19 cellular contexts compared by ENCODE assay signal in the genomic region with DNA sequence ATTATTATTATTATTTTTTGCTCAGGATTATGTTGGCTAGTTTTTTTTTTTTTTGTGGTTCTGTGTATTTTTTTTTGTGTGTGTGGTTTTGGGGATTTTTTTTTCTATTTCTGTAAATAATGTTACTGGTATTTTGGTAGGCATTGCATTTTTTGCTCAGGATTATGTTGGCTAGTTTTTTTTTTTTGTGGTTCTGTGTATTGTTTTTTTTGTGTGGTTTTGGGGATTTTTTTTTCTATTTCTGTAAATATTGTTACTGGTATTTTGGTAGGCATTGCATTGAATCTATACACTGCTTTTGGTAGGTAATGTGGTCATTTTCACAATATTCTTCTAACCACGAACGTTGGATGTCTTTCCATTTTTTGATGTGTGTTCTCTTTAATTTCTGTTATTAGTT. TPM values are rescaled to one million over a fixed set of nuclear protein-coding genes. Genes with fewer than 3 reads are reported as not detected.
DNase-seq lines count a peak whose midpoint lies in the region; ATAC-seq and TF ChIP-seq lines count a peak whose summit lies in the region.
"Had no signal": no experiment of that assay in that cellular context is flagged by ENCODE, and none has a peak within 500 bp of the region (broad histone marks: within the 10 kb centered on the region; RNA-seq: fewer than 3 reads in every experiment).

No MANE protein-coding gene starts in this region.

- no peak for DNase-seq in activated naive CD4-positive, alpha-beta T cell treated with anti-CD3 and anti-CD28 coated beads for 36 hours
- no peak for DNase-seq in GM23338 (ENCODE audit: low spot score)
- DNase-seq in naive thymus-derived CD8-positive, alpha-beta T cell, result no peak
- DNase-seq in DMS153 (lab: John Stamatoyannopoulos, UW), result no peak
- DNase-seq in AG08396 (ENCODE audit: low spot score), result no peak
- DNase-seq: GOT3, HCEC 1CT, KG1, MV-4-11, NCI-H1417, NCI-H187, NCI-H446, NCI-H526, OCI-M1 had no signal

- H3K27me3 Mint-ChIP-seq in activated naive CD4-positive, alpha-beta T cell treated with anti-CD3 and anti-CD28 coated beads, Interleukin-2, amount 50 U/mL, for 24 hours, result no peaks in the 10 kb centered on the region
- H3K27me3 Mint-ChIP-seq in activated naive CD4-positive, alpha-beta T cell treated with anti-CD3 and anti-CD28 coated beads for 36 hours (ENCODE audit: low read depth), result no peaks in the 10 kb centered on the region
- no peaks in the 10 kb centered on the region for H3K27me3 Mint-ChIP-seq in GM23338 (ENCODE audit: insufficient read depth, low read depth, poor library complexity)
- H3K27me3 Mint-ChIP-seq in activated T-helper 17 cell treated with anti-CD3 and anti-CD28 coated beads, Interleukin-2, amount 50 U/mL, for 72 hours, result no peaks in the 10 kb centered on the region
- H3K27me3 Mint-ChIP-seq in naive thymus-derived CD8-positive, alpha-beta T cell, result no peaks in the 10 kb centered on the region
- H3K27me3 Mint-ChIP-seq: B cell had no signal

- CTCF ChIA-PET in activated naive CD4-positive, alpha-beta T cell treated with anti-CD3 and anti-CD28 coated beads for 36 hours (lab: Charles Lee), result interaction anchor here (1.0 kb wide), 1 partner anchor 46 kb away, joined by 3 read pairs; no protein-coding TSS in a partner anchor

- no peaks in the 10 kb centered on the region for H3F3A ChIP-seq in GM23338 (replicated peaks; ENCODE audit: low read depth)

- H3K9me3 Mint-ChIP-seq in activated naive CD4-positive, alpha-beta T cell treated with anti-CD3 and anti-CD28 coated beads, Interleukin-2, amount 50 U/mL, for 24 hours, result no peaks in the 10 kb centered on the region
- peaks cover 3% of the 10 kb centered on the region for H3K9me3 Mint-ChIP-seq in activated naive CD4-positive, alpha-beta T cell treated with anti-CD3 and anti-CD28 coated beads for 36 hours
- no peaks in the 10 kb centered on the region for H3K9me3 Mint-ChIP-seq in GM23338
- peaks cover 4% of the 10 kb centered on the region for H3K9me3 Mint-ChIP-seq in activated T-helper 17 cell treated with anti-CD3 and anti-CD28 coated beads, Interleukin-2, amount 50 U/mL, for 72 hours
- no peaks in the 10 kb centered on the region for H3K9me3 Mint-ChIP-seq in naive thymus-derived CD8-positive, alpha-beta T cell

- no peak for ATAC-seq in GM23338
- ATAC-seq in activated T-helper 17 cell treated with anti-CD3 and anti-CD28 coated beads, Interleukin-2, amount 50 U/mL, for 72 hours (replicated peaks), result no peak
- ATAC-seq in naive thymus-derived CD8-positive, alpha-beta T cell, result no peak
- ATAC-seq: Right ventricle myocardium inferior had no signal

- peaks cover 48% of the 10 kb centered on the region for H4K20me1 ChIP-seq in GM23338 (replicated peaks; ENCODE audit: insufficient read depth)

- no peak overlapping the region for H3K27ac ChIP-seq in GM23338 (ENCODE audit: low read depth)

- peaks cover 18% of the 10 kb centered on the region for H3K36me3 Mint-ChIP-seq in activated naive CD4-positive, alpha-beta T cell treated with anti-CD3 and anti-CD28 coated beads, Interleukin-2, amount 50 U/mL, for 24 hours
- peaks cover 23% of the 10 kb centered on the region for H3K36me3 Mint-ChIP-seq in activated naive CD4-positive, alpha-beta T cell treated with anti-CD3 and anti-CD28 coated beads for 36 hours (ENCODE audit: low read depth)
- no peaks in the 10 kb centered on the region; the same call in 2 of the 3 replicates for H3K36me3 Mint-ChIP-seq in GM23338 (ENCODE audit: low read depth)
- peaks cover 34% of the 10 kb centered on the region for H3K36me3 Mint-ChIP-seq in activated T-helper 17 cell treated with anti-CD3 and anti-CD28 coated beads, Interleukin-2, amount 50 U/mL, for 72 hours (ENCODE audit: low read depth)
- H3K36me3 Mint-ChIP-seq in naive thymus-derived CD8-positive, alpha-beta T cell, result peaks cover 0 to 29% (median 11%) of the 10 kb centered on the region in 3 donors

- no peaks in the 10 kb centered on the region for H3K36me3 ChIP-seq in GM23338 (ENCODE audit: insufficient read depth)

- H3K4me1 ChIP-seq in GM23338 (ENCODE audit: insufficient read depth), result peaks cover 27% of the 10 kb centered on the region

- H3K9me2 ChIP-seq in GM23338 (ENCODE audit: insufficient read depth), result no peaks in the 10 kb centered on the region

- peaks cover 87% of the 10 kb centered on the region for H3K4me1 Mint-ChIP-seq in activated naive CD4-positive, alpha-beta T cell treated with anti-CD3 and anti-CD28 coated beads, Interleukin-2, amount 50 U/mL, for 24 hours
- H3K4me1 Mint-ChIP-seq in activated naive CD4-positive, alpha-beta T cell treated with anti-CD3 and anti-CD28 coated beads for 36 hours (ENCODE audit: low read depth), result peaks cover 74% of the 10 kb centered on the region
- peaks cover 39% of the 10 kb centered on the region for H3K4me1 Mint-ChIP-seq in GM23338
- H3K4me1 Mint-ChIP-seq in activated T-helper 17 cell treated with anti-CD3 and anti-CD28 coated beads, Interleukin-2, amount 50 U/mL, for 72 hours, result peaks cover 51% of the 10 kb centered on the region
- H3K4me1 Mint-ChIP-seq in naive thymus-derived CD8-positive, alpha-beta T cell, result peaks cover 43 to 92% (median 75%) of the 10 kb centered on the region in 4 donors

- no peak overlapping the region for H2AFZ ChIP-seq in GM23338

- no peak overlapping the region for H3K4me2 ChIP-seq in GM23338

- H3K27me3 ChIP-seq in GM23338 (ENCODE audit: insufficient read depth), result no peaks in the 10 kb centered on the region

- intact Hi-C loops in activated naive CD4-positive, alpha-beta T cell treated with anti-CD3 and anti-CD28 coated beads for 36 hours (cut with micrococcal nuclease), result no loop called here

- peak overlapping the region; percentile 12 for H3K4me3 Mint-ChIP-seq in activated naive CD4-positive, alpha-beta T cell treated with anti-CD3 and anti-CD28 coated beads, Interleukin-2, amount 50 U/mL, for 24 hours
- H3K4me3 Mint-ChIP-seq in activated naive CD4-positive, alpha-beta T cell treated with anti-CD3 and anti-CD28 coated beads for 36 hours, result no peak overlapping the region
- H3K4me3 Mint-ChIP-seq in GM23338, result no peak overlapping the region
- H3K4me3 Mint-ChIP-seq in activated T-helper 17 cell treated with anti-CD3 and anti-CD28 coated beads, Interleukin-2, amount 50 U/mL, for 72 hours, result peak overlapping the region; percentile 9
- peak overlapping the region in 9 of 10 donors; percentile 12 to 67 (median 44) for H3K4me3 Mint-ChIP-seq in naive thymus-derived CD8-positive, alpha-beta T cell
- H3K4me3 Mint-ChIP-seq: B cell, CD14-positive monocyte had no signal

- H3K27ac Mint-ChIP-seq in activated naive CD4-positive, alpha-beta T cell treated with anti-CD3 and anti-CD28 coated beads, Interleukin-2, amount 50 U/mL, for 24 hours, result peak overlapping the region; percentile 24
- H3K27ac Mint-ChIP-seq in activated naive CD4-positive, alpha-beta T cell treated with anti-CD3 and anti-CD28 coated beads for 36 hours, result no peak overlapping the region
- H3K27ac Mint-ChIP-seq in GM23338, result peak overlapping the region; percentile 63
- no peak overlapping the region for H3K27ac Mint-ChIP-seq in activated T-helper 17 cell treated with anti-CD3 and anti-CD28 coated beads, Interleukin-2, amount 50 U/mL, for 72 hours
- H3K27ac Mint-ChIP-seq in naive thymus-derived CD8-positive, alpha-beta T cell, result peak overlapping the region in 2 of 10 donors; percentile 10 to 68
- H3K27ac Mint-ChIP-seq: B cell had no signal

- H3K79me2 ChIP-seq in GM23338 (replicated peaks; ENCODE audit: insufficient read depth), result peaks cover 100% of the 10 kb centered on the region

- TF ChIP-seq CTCF in GM23338 (conservative IDR thresholded peaks at IDR 0.05; ENCODE audit: low read depth in 2 of 2), result no peak

- POLR2A ChIA-PET in naive thymus-derived CD8-positive, alpha-beta T cell (lab: Charles Lee), result no interaction called here

- no peak overlapping the region for H3K4me3 ChIP-seq in GM23338

TF ChIP-seq in GM23338, 12 proteins besides CTCF, POLR2A, EP300 and RAD21:
- TF ChIP-seq, protein P1, sequence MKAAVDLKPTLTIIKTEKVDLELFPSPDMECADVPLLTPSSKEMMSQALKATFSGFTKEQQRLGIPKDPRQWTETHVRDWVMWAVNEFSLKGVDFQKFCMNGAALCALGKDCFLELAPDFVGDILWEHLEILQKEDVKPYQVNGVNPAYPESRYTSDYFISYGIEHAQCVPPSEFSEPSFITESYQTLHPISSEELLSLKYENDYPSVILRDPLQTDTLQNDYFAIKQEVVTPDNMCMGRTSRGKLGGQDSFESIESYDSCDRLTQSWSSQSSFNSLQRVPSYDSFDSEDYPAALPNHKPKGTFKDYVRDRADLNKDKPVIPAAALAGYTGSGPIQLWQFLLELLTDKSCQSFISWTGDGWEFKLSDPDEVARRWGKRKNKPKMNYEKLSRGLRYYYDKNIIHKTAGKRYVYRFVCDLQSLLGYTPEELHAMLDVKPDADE (IDR thresholded peaks at IDR 0.05), result no peak

RNA-seq across cellular contexts. Expression of a gene that starts 17.4 kb away (rescaled TPM):
- total RNA-seq in activated naive CD4-positive, alpha-beta T cell treated with anti-CD3 and anti-CD28 coated beads for 36 hours, result 10 to 100 TPM; 45.8 to 47.6 TPM
- 71.0 and 77.3 TPM in 2 replicates for total RNA-seq in GM23338 (2014; rRNA removed; shearing (Covaris generic))
- 28.6 and 37.1 TPM in 2 replicates for polyA plus RNA-seq in GM23338 (2016; fragmentation: Nextera tagmentation; extraction: Ambion mirVana)
- total RNA-seq in activated T-helper 17 cell treated with anti-CD3 and anti-CD28 coated beads, Interleukin-2, amount 50 U/mL, for 72 hours, result 10 to 100 TPM; 45.3 to 91.4 TPM
- total RNA-seq in naive thymus-derived CD8-positive, alpha-beta T cell, result 100 to 1,000 TPM; 115 to 118 TPM
- 10 to 100 TPM; 23.7 to 38.6 (median 28.9) TPM for polyA plus RNA-seq in naive thymus-derived CD8-positive, alpha-beta T cell

Comparison
In these comparisons a context has a peak if more than half of its experiments do, and no peak if none do; other contexts are left out.
1. H3K27ac Mint-ChIP-seq: peak in activated naive CD4-positive, alpha-beta T cell treated with anti-CD3 and anti-CD28 coated beads, Interleukin-2, amount 50 U/mL, for 24 hours (single experiment) and GM23338 (single experiment); none in activated naive CD4-positive, alpha-beta T cell treated with anti-CD3 and anti-CD28 coated beads for 36 hours (single experiment) and activated T-helper 17 cell treated with anti-CD3 and anti-CD28 coated beads, Interleukin-2, amount 50 U/mL, for 72 hours (single experiment).
2. H3K4me3 Mint-ChIP-seq: peak in activated naive CD4-positive, alpha-beta T cell treated with anti-CD3 and anti-CD28 coated beads, Interleukin-2, amount 50 U/mL, for 24 hours (single experiment), activated T-helper 17 cell treated with anti-CD3 and anti-CD28 coated beads, Interleukin-2, amount 50 U/mL, for 72 hours (single experiment) and naive thymus-derived CD8-positive, alpha-beta T cell (9 of 10); none in activated naive CD4-positive, alpha-beta T cell treated with anti-CD3 and anti-CD28 coated beads for 36 hours (single experiment) and GM23338 (single experiment).